1 cellular context compared by ENCODE assay signal in genomic region chr16:10629592-10629963, GRCh38.
TF ChIP-seq lines count a peak whose summit lies in the region.

No MANE protein-coding gene starts in this region.

TF ChIP-seq in GM12878, 131 proteins besides CTCF, POLR2A, EP300 and RAD21:
- TF ChIP-seq RB1 (IDR thresholded peaks at IDR 0.05; ENCODE audit: borderline replicate concordance) (no peak), SRF (IDR thresholded peaks at IDR 0.05; ENCODE audit: low read depth in 2 of 2, low read length in 2 of 2) (no peak), ZBTB33 (IDR thresholded peaks at IDR 0.05) (no peak), JUNB (IDR thresholded peaks at IDR 0.05) (no peak)
